22 cellular contexts compared by ENCODE assay signal in genomic region chr16:3498988-3499387, GRCh38. TPM values are rescaled to one million over a fixed set of nuclear protein-coding genes. Genes with fewer than 3 reads are reported as not detected.
DNase-seq lines count a peak whose midpoint lies in the region; ATAC-seq lines count a peak whose summit lies in the region.
"Had no signal": no experiment of that assay in that cellular context is flagged by ENCODE, and none has a peak within 500 bp of the region (broad histone marks: within the 10 kb centered on the region; RNA-seq: fewer than 3 reads in every experiment).

No MANE protein-coding gene starts in this region.

- peak overlapping the region; percentile 37 for H3K4me3 Mint-ChIP-seq in activated T-helper 2 cell treated with anti-CD3 and anti-CD28 coated beads, Interferon-gamma antibody, Interleukin-2, Interleukin-4, amounts not matched to agents 10 μg/mL and 5 μg/mL and 100 μg/mL, durations not matched to agents 14 hours and 24 hours and 36 hours (ENCODE audit: low read depth)
- H3K4me3 Mint-ChIP-seq in natural killer cell treated with Interleukin-12 subunit alpha and Interleukin-12 subunit beta and Interleukin-15 and Interleukin-18, amount 100 ng/mL, for 72 hours: peak overlapping the region; percentile 3

- DNase-seq in Right ventricle myocardium superior (peak; percentile 22), right cardiac atrium (no peak), aorta (peak; percentile 30 to 75), T-helper 2 cell (no peak), NCI-H2196 treated with DMSO at 0.1 percent for 48 hours (lab: John Stamatoyannopoulos, UW; ENCODE audit: unreplicated experiment) (no peak), HT-29 (ENCODE audit: low spot score) (no peak)
- DNase-seq in activated T-helper 2 cell treated with anti-CD3 and anti-CD28 coated beads, Interferon-gamma antibody, Interleukin-2, Interleukin-4, amounts not matched to agents 10 μg/mL and 5 μg/mL and 100 μg/mL, durations not matched to agents 14 hours and 24 hours and 36 hours (ENCODE audit: low spot score): no peak
- DNase-seq in natural killer cell treated with Interleukin-12 subunit alpha and Interleukin-12 subunit beta and Interleukin-15 and Interleukin-18, amount 100 ng/mL, for 72 hours (ENCODE audit: low spot score): peak; percentile 31
- DNase-seq: DMS79 treated with DMSO at 0.1 percent for 48 hours, KG1, NCI-H187, NCI-H226, NCI-H524, NCI-H82, PC-3, RPMI8226, SIG-M5 had no signal

- no peaks in the 10 kb centered on the region for H3K36me3 ChIP-seq in aorta (ENCODE audit: control insufficient read depth in 1 of 2, insufficient read depth in 2 of 2, low read length in 1 of 2)
- H3K36me3 ChIP-seq: BLaER1 had no signal

- H3K27me3 Mint-ChIP-seq in activated T-helper 2 cell treated with anti-CD3 and anti-CD28 coated beads, Interferon-gamma antibody, Interleukin-2, Interleukin-4, amounts not matched to agents 10 μg/mL and 5 μg/mL and 100 μg/mL, durations not matched to agents 14 hours and 24 hours and 36 hours (ENCODE audit: low read depth): no peaks in the 10 kb centered on the region
- H3K27me3 Mint-ChIP-seq in natural killer cell treated with Interleukin-12 subunit alpha and Interleukin-12 subunit beta and Interleukin-15 and Interleukin-18, amount 100 ng/mL, for 72 hours: no peaks in the 10 kb centered on the region
- H3K27me3 Mint-ChIP-seq: CD8-positive, alpha-beta memory T cell had no signal

- no peak overlapping the region for H3K4me3 ChIP-seq in right cardiac atrium (ENCODE audit: low read length)
- no peak overlapping the region for H3K4me3 ChIP-seq in aorta (ENCODE audit: low read length in 2 of 2)
- H3K4me3 ChIP-seq: A549, BLaER1 had no signal

- H3K9me3 Mint-ChIP-seq in activated T-helper 2 cell treated with anti-CD3 and anti-CD28 coated beads, Interferon-gamma antibody, Interleukin-2, Interleukin-4, amounts not matched to agents 10 μg/mL and 5 μg/mL and 100 μg/mL, durations not matched to agents 14 hours and 24 hours and 36 hours: no peaks in the 10 kb centered on the region
- H3K9me3 Mint-ChIP-seq in natural killer cell treated with Interleukin-12 subunit alpha and Interleukin-12 subunit beta and Interleukin-15 and Interleukin-18, amount 100 ng/mL, for 72 hours: peaks cover 3% of the 10 kb centered on the region
- H3K9me3 Mint-ChIP-seq: CD8-positive, alpha-beta memory T cell had no signal

- 97% methylated on average over 16 of the region's 16 CpGs for WGBS in right cardiac atrium
- whole genome bisulfite sequencing in aorta, 2 donors: 98% methylated on average over 16 of the region's 16 CpGs

- H3K4me1 Mint-ChIP-seq in activated T-helper 2 cell treated with anti-CD3 and anti-CD28 coated beads, Interferon-gamma antibody, Interleukin-2, Interleukin-4, amounts not matched to agents 10 μg/mL and 5 μg/mL and 100 μg/mL, durations not matched to agents 14 hours and 24 hours and 36 hours (ENCODE audit: low read depth): peaks cover 31% of the 10 kb centered on the region
- peaks cover 28 to 32% of the 10 kb centered on the region in 2 donors for H3K4me1 Mint-ChIP-seq in natural killer cell treated with Interleukin-12 subunit alpha and Interleukin-12 subunit beta and Interleukin-15 and Interleukin-18, amount 100 ng/mL, for 72 hours (ENCODE audit: low read depth in 2 of 2)

- H3K36me3 Mint-ChIP-seq in activated T-helper 2 cell treated with anti-CD3 and anti-CD28 coated beads, Interferon-gamma antibody, Interleukin-2, Interleukin-4, amounts not matched to agents 10 μg/mL and 5 μg/mL and 100 μg/mL, durations not matched to agents 14 hours and 24 hours and 36 hours (ENCODE audit: low read depth): no peaks in the 10 kb centered on the region
- H3K36me3 Mint-ChIP-seq in natural killer cell treated with Interleukin-12 subunit alpha and Interleukin-12 subunit beta and Interleukin-15 and Interleukin-18, amount 100 ng/mL, for 72 hours: no peaks in the 10 kb centered on the region

- H3K27ac ChIP-seq in right cardiac atrium (ENCODE audit: low read length): no peak overlapping the region
- H3K27ac ChIP-seq in aorta (ENCODE audit: low read depth in 1 of 2, low read length in 2 of 2): no peak overlapping the region
- H3K27ac ChIP-seq: A549, BLaER1 had no signal

- H3K27me3 ChIP-seq in right cardiac atrium (ENCODE audit: control insufficient read depth, insufficient read depth) (no peaks in the 10 kb centered on the region), aorta (ENCODE audit: control insufficient read depth in 1 of 2, insufficient read depth in 2 of 2, low read length in 1 of 2) (no peaks in the 10 kb centered on the region)
- H3K27me3 ChIP-seq: BLaER1 had no signal

- ATAC-seq in Right ventricle myocardium superior (ENCODE audit: poor library complexity) (no peak), right cardiac atrium (no peak), aorta (ENCODE audit: low FRiP score) (no peak)
- ATAC-seq in natural killer cell treated with Interleukin-12 subunit alpha and Interleukin-12 subunit beta and Interleukin-15 and Interleukin-18, amount 100 ng/mL, for 72 hours: no peak
- ATAC-seq: A549, PC-3 had no signal

- no peak overlapping the region for H3K27ac Mint-ChIP-seq in activated T-helper 2 cell treated with anti-CD3 and anti-CD28 coated beads, Interferon-gamma antibody, Interleukin-2, Interleukin-4, amounts not matched to agents 10 μg/mL and 5 μg/mL and 100 μg/mL, durations not matched to agents 14 hours and 24 hours and 36 hours
- H3K27ac Mint-ChIP-seq in natural killer cell treated with Interleukin-12 subunit alpha and Interleukin-12 subunit beta and Interleukin-15 and Interleukin-18, amount 100 ng/mL, for 72 hours: no peak overlapping the region

- intact Hi-C loops in Right ventricle myocardium superior (cut with DNase I) (loop anchor here (10.0 kb wide), 1 partner anchor 194 kb away; the partner anchor contains the start of genes TIGD7 and ZNF75A), right cardiac atrium (cut with DNase I) (loop anchor here in 1 of 4 donors (10.0 kb wide), 1 partner anchor 94 kb away; the partner anchor contains the start of genes ZNF174 and ZSCAN32), aorta (cut with DNase I) (no loop called here)
- intact Hi-C loops in activated T-helper 2 cell treated with anti-CD3 and anti-CD28 coated beads, Interferon-gamma antibody, Interleukin-2, Interleukin-4, amounts not matched to agents 10 μg/mL and 5 μg/mL and 100 μg/mL, durations not matched to agents 14 hours and 24 hours and 36 hours (cut with micrococcal nuclease): no loop called here

- H3K4me1 ChIP-seq in right cardiac atrium (ENCODE audit: control insufficient read depth, insufficient read depth, low read length): peaks cover 3% of the 10 kb centered on the region
- H3K4me1 ChIP-seq in aorta (ENCODE audit: control insufficient read depth in 1 of 2, insufficient read depth in 2 of 2, low read length in 2 of 2): no peaks in the 10 kb centered on the region

- H3K9me3 ChIP-seq in right cardiac atrium (ENCODE audit: control insufficient read depth, low read length): no peaks in the 10 kb centered on the region
- H3K9me3 ChIP-seq in aorta (ENCODE audit: control insufficient read depth, low read length): no peaks in the 10 kb centered on the region
- H3K9me3 ChIP-seq: A549, BLaER1 had no signal

RNA-seq across cellular contexts. Expression of gene CLUAP1, which starts 1.8 kb away (rescaled TPM):
- 17.4 TPM for total RNA-seq in Right ventricle myocardium superior
- 10 to 100 TPM; 16.8 to 22.2 (median 18.6) TPM for total RNA-seq in right cardiac atrium
- 8.5 TPM for polyA plus RNA-seq in right cardiac atrium
- 13.7 and 19.9 TPM in 2 replicates for total RNA-seq in activated T-helper 2 cell treated with anti-CD3 and anti-CD28 coated beads, Interferon-gamma antibody, Interleukin-2, Interleukin-4, amounts not matched to agents 10 μg/mL and 5 μg/mL and 100 μg/mL, durations not matched to agents 14 hours and 24 hours and 36 hours
- total RNA-seq in natural killer cell treated with Interleukin-12 subunit alpha and Interleukin-12 subunit beta and Interleukin-15 and Interleukin-18, amount 100 ng/mL, for 72 hours: 10 to 100 TPM in 1 of 2 donors, 1 to 10 TPM in 1; 4.3 to 10.8 TPM
- 10 to 100 TPM; 15.3 to 23.7 TPM for total RNA-seq in aorta
- polyA plus RNA-seq in aorta: 10 to 100 TPM; 12.3 to 22.2 TPM
- 1.1 and 2.1 TPM in 2 replicates for total RNA-seq in HT-29 (2014; rRNA removed; shearing (Covaris generic))

RNA-seq across cellular contexts. Expression of gene C16orf90, which starts 3.7 kb away (rescaled TPM):
- total RNA-seq in Right ventricle myocardium superior: not detected
- not detected for total RNA-seq in right cardiac atrium
- not detected for polyA plus RNA-seq in right cardiac atrium
- total RNA-seq in activated T-helper 2 cell treated with anti-CD3 and anti-CD28 coated beads, Interferon-gamma antibody, Interleukin-2, Interleukin-4, amounts not matched to agents 10 μg/mL and 5 μg/mL and 100 μg/mL, durations not matched to agents 14 hours and 24 hours and 36 hours: not detected in 2 replicates
- total RNA-seq in natural killer cell treated with Interleukin-12 subunit alpha and Interleukin-12 subunit beta and Interleukin-15 and Interleukin-18, amount 100 ng/mL, for 72 hours: not detected
- not detected for total RNA-seq in aorta
- polyA plus RNA-seq in aorta: not detected
- total RNA-seq in HT-29 (2014; rRNA removed; shearing (Covaris generic)): not detected in 2 replicates
- total RNA-seq: CD8-positive, alpha-beta memory T cell; G401; H4; PC-3 had no signal
- polyA plus RNA-seq: A549; CD8-positive, alpha-beta memory T cell had no signal

RNA-seq across cellular contexts. Expression of gene NAA60, which starts 55.5 kb away (rescaled TPM):
- 47.0 TPM for total RNA-seq in Right ventricle myocardium superior
- total RNA-seq in right cardiac atrium: 10 to 100 TPM; 40.7 to 51.5 (median 46.0) TPM
- 50.9 TPM for polyA plus RNA-seq in right cardiac atrium
- 31.0 and 36.2 TPM in 2 replicates for total RNA-seq in activated T-helper 2 cell treated with anti-CD3 and anti-CD28 coated beads, Interferon-gamma antibody, Interleukin-2, Interleukin-4, amounts not matched to agents 10 μg/mL and 5 μg/mL and 100 μg/mL, durations not matched to agents 14 hours and 24 hours and 36 hours
- total RNA-seq in natural killer cell treated with Interleukin-12 subunit alpha and Interleukin-12 subunit beta and Interleukin-15 and Interleukin-18, amount 100 ng/mL, for 72 hours: 10 to 100 TPM; 59.0 to 60.0 TPM
- total RNA-seq in aorta: 10 to 100 TPM; 32.4 to 47.5 TPM
- 10 to 100 TPM; 20.2 to 39.0 TPM for polyA plus RNA-seq in aorta
- 19.4 and 20.3 TPM in 2 replicates for total RNA-seq in HT-29 (2014; rRNA removed; shearing (Covaris generic))

RNA-seq across cellular contexts. Expression of gene ZNF597, which starts 55.7 kb away (rescaled TPM):
- 1.5 TPM for total RNA-seq in Right ventricle myocardium superior
- 1 to 10 TPM; 2.0 to 3.5 (median 2.2) TPM for total RNA-seq in right cardiac atrium
- 0.88 TPM for polyA plus RNA-seq in right cardiac atrium
- 1.8 and 1.9 TPM in 2 replicates for total RNA-seq in activated T-helper 2 cell treated with anti-CD3 and anti-CD28 coated beads, Interferon-gamma antibody, Interleukin-2, Interleukin-4, amounts not matched to agents 10 μg/mL and 5 μg/mL and 100 μg/mL, durations not matched to agents 14 hours and 24 hours and 36 hours
- total RNA-seq in natural killer cell treated with Interleukin-12 subunit alpha and Interleukin-12 subunit beta and Interleukin-15 and Interleukin-18, amount 100 ng/mL, for 72 hours: 1 to 10 TPM; 2.7 to 2.9 TPM
- total RNA-seq in aorta: 1 to 10 TPM; 2.9 to 3.2 TPM
- 1 to 10 TPM in 1 of 2 donors, under 1 TPM in 1; 0.25 to 1.1 TPM for polyA plus RNA-seq in aorta
- 0.76 and 1.2 TPM in 2 replicates for total RNA-seq in HT-29 (2014; rRNA removed; shearing (Covaris generic))
- total RNA-seq: PC-3 had no signal

Comparison
In these comparisons a context has a peak if more than half of its experiments do, and no peak if none do; other contexts are left out.
1. DNase-seq: peak in Right ventricle myocardium superior (single experiment), natural killer cell treated with Interleukin-12 subunit alpha and Interleukin-12 subunit beta and Interleukin-15 and Interleukin-18, amount 100 ng/mL, for 72 hours (single experiment) and aorta (2 of 2); none in right cardiac atrium (0 of 3), activated T-helper 2 cell treated with anti-CD3 and anti-CD28 coated beads, Interferon-gamma antibody, Interleukin-2, Interleukin-4, amounts not matched to agents 10 μg/mL and 5 μg/mL and 100 μg/mL, durations not matched to agents 14 hours and 24 hours and 36 hours (single experiment), T-helper 2 cell (0 of 5), NCI-H2196 treated with DMSO at 0.1 percent for 48 hours (single experiment) and HT-29 (single experiment).